Comparison of ENCODE assay signal across 8 cellular contexts in the genomic region with DNA sequence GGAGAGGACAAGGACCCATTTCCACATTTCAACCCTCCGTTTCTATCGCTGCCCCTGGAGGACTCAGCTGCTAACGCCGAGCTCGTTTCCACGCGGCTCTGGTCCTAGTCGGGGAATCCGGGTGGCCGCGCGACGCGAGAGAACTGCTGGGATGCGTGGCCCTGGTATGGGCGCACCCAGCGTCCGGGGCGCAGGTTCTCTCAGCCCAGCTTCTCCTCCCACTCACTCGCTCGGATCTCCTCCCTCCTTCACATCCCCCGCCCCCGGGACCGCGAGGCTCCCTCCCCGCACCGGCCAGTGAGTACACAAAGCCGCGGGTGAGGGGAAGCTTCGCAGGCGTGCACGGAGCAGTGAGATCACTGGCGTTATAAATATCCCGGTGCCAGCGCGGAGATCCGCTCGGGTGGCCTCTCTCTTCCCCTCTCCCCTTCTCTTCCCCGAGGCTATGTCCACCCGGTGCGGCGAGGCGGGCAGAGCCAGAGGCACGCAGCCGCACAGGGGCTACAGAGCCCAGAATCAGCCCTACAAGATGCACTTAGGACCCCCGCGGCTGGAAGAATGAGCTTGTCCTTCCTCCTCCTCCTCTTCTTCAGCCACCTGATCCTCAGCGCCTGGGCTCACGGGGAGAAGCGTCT. TPM values are rescaled to one million over a fixed set of nuclear protein-coding genes. Genes with fewer than 3 reads are reported as not detected.
DNase-seq lines count a peak whose midpoint lies in the region; ATAC-seq and TF ChIP-seq lines count a peak whose summit lies in the region.

A gene with protein sequence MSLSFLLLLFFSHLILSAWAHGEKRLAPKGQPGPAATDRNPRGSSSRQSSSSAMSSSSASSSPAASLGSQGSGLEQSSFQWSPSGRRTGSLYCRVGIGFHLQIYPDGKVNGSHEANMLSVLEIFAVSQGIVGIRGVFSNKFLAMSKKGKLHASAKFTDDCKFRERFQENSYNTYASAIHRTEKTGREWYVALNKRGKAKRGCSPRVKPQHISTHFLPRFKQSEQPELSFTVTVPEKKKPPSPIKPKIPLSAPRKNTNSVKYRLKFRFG (plus strand): TSS at position 398 of the 635 bp plus-strand sequence. CDS start 161 bp downstream, at position 559.

- no peak for TF ChIP-seq POLR2A in esophagus muscularis mucosa (IDR thresholded peaks at IDR 0.05; ENCODE audit: low read depth)

- WGBS in esophagus muscularis mucosa, result 0% methylated on average over 22 of the region's 50 CpGs

- H3K27me3 Mint-ChIP-seq in WTC11 (ENCODE audit: low read depth) (peaks cover 100% of the 10 kb centered on the region), nephron (ENCODE audit: low read depth) (peaks cover 100% of the 10 kb centered on the region)

- peak within 1 kb of the TSS; percentile 83 to 92 (median 86) for H3K27ac ChIP-seq in esophagus muscularis mucosa (replicated peaks in 1 of 4)

- no peak within 1 kb of the TSS for H3K27ac Mint-ChIP-seq in WTC11
- H3K27ac Mint-ChIP-seq in nephron, result no peak within 1 kb of the TSS

- CTCF ChIA-PET in WTC11 (lab: Charles Lee), result interaction anchor here (0.8 to 2.6 kb wide), 6 partner anchors 46 to 83 kb away, joined by 3 to 24 read pairs (median 7); a partner anchor contains a TSS

- H3K36me3 ChIP-seq in esophagus muscularis mucosa, result no peaks in the 10 kb centered on the region

- ATAC-seq in WTC11 (peak; percentile 43), esophagus mucosa (no peak)

- H3K4me3 ChIP-seq in esophagus muscularis mucosa, result peak within 1 kb of the TSS; percentile 65 to 77 (median 68)

- in situ Hi-C loops in KBM-7 (cut with MboI; ENCODE audit: low pct_unique_long_range_greater_than_20kb, low sequenced_read_pairs), result no loop called here

- H3K9me3 Mint-ChIP-seq in WTC11, result no peaks in the 10 kb centered on the region
- H3K9me3 Mint-ChIP-seq in nephron, result peaks cover 9% of the 10 kb centered on the region

- no peaks in the 10 kb centered on the region for H3K36me3 Mint-ChIP-seq in WTC11
- peaks cover 6% of the 10 kb centered on the region for H3K36me3 Mint-ChIP-seq in nephron (ENCODE audit: low read depth)

- H3K4me1 Mint-ChIP-seq in WTC11, result peaks cover 57% of the 10 kb centered on the region
- peaks cover 48% of the 10 kb centered on the region for H3K4me1 Mint-ChIP-seq in nephron

- peaks cover 0 to 55% (median 0%) of the 10 kb centered on the region in 4 donors for H3K27me3 ChIP-seq in esophagus muscularis mucosa

- H3K9me3 ChIP-seq in esophagus muscularis mucosa, result no peaks in the 10 kb centered on the region

- no peak for TF ChIP-seq EP300 in esophagus muscularis mucosa (IDR thresholded peaks at IDR 0.05)

- H3K4me3 Mint-ChIP-seq in WTC11 (peak within 1 kb of the TSS; percentile 77), nephron (peak within 1 kb of the TSS; percentile 88 to 94 (median 89))

- H3K4me1 ChIP-seq in esophagus muscularis mucosa, result peaks cover 3 to 41% (median 36%) of the 10 kb centered on the region in 4 donors

- intact Hi-C loops in esophagus muscularis mucosa (cut with DNase I), result loop anchor here (10.0 kb wide), 1 partner anchor 68 kb away; a partner anchor contains a TSS

- peak; percentile 61 for DNase-seq in activated CD8-positive, alpha-beta memory T cell treated with anti-CD3 and anti-CD28 coated beads for 24 hours
- DNase-seq in activated CD8-positive, alpha-beta memory T cell treated with anti-CD3 and anti-CD28 coated beads, Interleukin-2, amount 50 U/mL, for 4 hours, result no peak
- peak; percentile 69 for DNase-seq in KBM-7
- peak; percentile 52 for DNase-seq in WTC11 (ENCODE audit: low spot score)
- no peak for DNase-seq in esophagus muscularis mucosa (ENCODE audit: extremely low spot score)
- DNase-seq in DMS79 (lab: John Stamatoyannopoulos, UW), result no peak

- POLR2A ChIA-PET in WTC11 (lab: Charles Lee), result no interaction called here

- TF ChIP-seq CTCF in WTC11 (IDR thresholded peaks at IDR 0.05), result no peak
- no peak for TF ChIP-seq CTCF in esophagus muscularis mucosa (IDR thresholded peaks at IDR 0.05)
- TF ChIP-seq CTCF in nephron (IDR thresholded peaks at IDR 0.05; ENCODE audit: unreplicated experiment in 3 of 3), result no peak

TF ChIP-seq in WTC11, 78 proteins besides CTCF, POLR2A, EP300 and RAD21:
- no peak for TF ChIP-seq TEAD1 (CRISPR knock-in tag; IDR thresholded peaks at IDR 0.05)
- no peak for TF ChIP-seq ELF4 (CRISPR knock-in tag; IDR thresholded peaks at IDR 0.05; ENCODE audit: low read depth)

RNA-seq across cellular contexts. Expression of the gene that starts here (rescaled TPM):
- total RNA-seq in WTC11 (2021), result not detected in 3 replicates
- total RNA-seq in esophagus muscularis mucosa, result 1 to 10 TPM; 1.2 to 4.2 (median 2.0) TPM
- total RNA-seq in esophagus mucosa, result not detected

Comparison
In these comparisons a context has a peak if more than half of its experiments do, and no peak if none do; other contexts are left out.
1. DNase-seq: peak in activated CD8-positive, alpha-beta memory T cell treated with anti-CD3 and anti-CD28 coated beads for 24 hours (single experiment) and KBM-7 (single experiment); none in activated CD8-positive, alpha-beta memory T cell treated with anti-CD3 and anti-CD28 coated beads, Interleukin-2, amount 50 U/mL, for 4 hours (single experiment), esophagus muscularis mucosa (single experiment) and DMS79 (single experiment).
2. Peak in DNase-seq and ATAC-seq in WTC11; RNA of the gene not detected or under 1 TPM.